Comparison of ENCODE assay signal across 22 cellular contexts in the genomic region with DNA sequence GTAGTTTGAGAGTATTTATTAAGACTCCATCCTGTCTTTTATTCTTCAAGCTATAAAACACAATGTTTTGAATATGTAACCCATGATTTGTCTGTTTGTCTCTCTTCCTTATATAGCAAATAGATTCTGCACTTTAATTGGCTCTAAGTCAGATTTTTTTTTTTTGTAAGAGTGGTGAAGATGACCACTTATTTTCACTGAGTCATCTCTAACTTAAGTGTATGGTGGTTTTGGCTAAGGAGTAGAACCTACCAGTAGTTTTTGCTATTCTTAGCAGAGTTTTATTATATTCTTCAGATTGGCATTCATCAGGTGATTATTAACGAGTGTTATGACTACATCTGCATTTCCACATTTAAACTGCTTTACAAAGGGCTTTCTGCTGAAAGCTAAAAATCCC.
DNase-seq lines count a peak whose midpoint lies in the region; ATAC-seq and TF ChIP-seq lines count a peak whose summit lies in the region.
"Had no signal": no experiment of that assay in that cellular context is flagged by ENCODE, and none has a peak within 500 bp of the region (broad histone marks: within the 10 kb centered on the region; RNA-seq: fewer than 3 reads in every experiment).

No MANE protein-coding gene starts in this region.

- peak overlapping the region; percentile 67 for H3K27ac Mint-ChIP-seq in HFFc6
- H3K27ac Mint-ChIP-seq in chondrocyte (ENCODE audit: unreplicated experiment), result peak overlapping the region; percentile 23
- no peak overlapping the region for H3K27ac Mint-ChIP-seq in nephron progenitor cell
- H3K27ac Mint-ChIP-seq: activated CD8-positive, alpha-beta memory T cell treated with anti-CD3 and anti-CD28 coated beads, Interleukin-2, amount 10 ng/mL, durations not matched to agents 7 days and 5 days; endodermal cell had no signal

- no peak for TF ChIP-seq CTCF in AG10803 (conservative IDR thresholded peaks at IDR 0.05; ENCODE audit: low read length)
- no peak for TF ChIP-seq CTCF in HFFc6 (IDR thresholded peaks at IDR 0.05)
- no peak for TF ChIP-seq CTCF in chondrocyte (IDR thresholded peaks at IDR 0.05)
- no peak for TF ChIP-seq CTCF in A673 (conservative IDR thresholded peaks at IDR 0.05; ENCODE audit: low read depth, low read length)
- TF ChIP-seq CTCF in nephron progenitor cell (IDR thresholded peaks at IDR 0.05), result no peak

- POLR2A ChIA-PET in A673 (lab: Charles Lee; ENCODE audit: low non-redundant PET), result no interaction called here

- H3K4me3 Mint-ChIP-seq in HFFc6 (peak overlapping the region; percentile 72), chondrocyte (ENCODE audit: unreplicated experiment) (no peak overlapping the region), nephron progenitor cell (no peak overlapping the region)
- H3K4me3 Mint-ChIP-seq: activated CD8-positive, alpha-beta memory T cell treated with anti-CD3 and anti-CD28 coated beads, Interleukin-2, amount 10 ng/mL, durations not matched to agents 7 days and 5 days; endodermal cell had no signal

- H3K4me1 ChIP-seq in A673 (ENCODE audit: insufficient read depth, low read length, poor library complexity, severe bottlenecking), result no peaks in the 10 kb centered on the region
- no peaks in the 10 kb centered on the region for H3K4me1 ChIP-seq in right cardiac atrium (ENCODE audit: control insufficient read depth, insufficient read depth, low read length)
- H3K4me1 ChIP-seq: foreskin keratinocyte, uterus had no signal

- H3K27ac ChIP-seq in A673 (ENCODE audit: low read depth, low read length, poor library complexity, severe bottlenecking), result no peak overlapping the region
- no peak overlapping the region for H3K27ac ChIP-seq in right cardiac atrium (ENCODE audit: low read length)
- H3K27ac ChIP-seq: foreskin keratinocyte, uterus had no signal

- H3K27me3 ChIP-seq in A673 (replicated peaks; ENCODE audit: insufficient read depth, low read depth, low read length, poor library complexity), result no peaks in the 10 kb centered on the region
- no peaks in the 10 kb centered on the region for H3K27me3 ChIP-seq in right cardiac atrium (ENCODE audit: control insufficient read depth, insufficient read depth)
- H3K27me3 ChIP-seq: foreskin keratinocyte, uterus had no signal

- no peaks in the 10 kb centered on the region for H3K9me3 ChIP-seq in A673 (ENCODE audit: low read depth, low read length, poor library complexity, severe bottlenecking)
- no peaks in the 10 kb centered on the region for H3K9me3 ChIP-seq in right cardiac atrium (ENCODE audit: control insufficient read depth, low read length)
- H3K9me3 ChIP-seq: uterus had no signal

- CTCF ChIA-PET in A673 (lab: Charles Lee), result no interaction called here

- H3K36me3 Mint-ChIP-seq in HFFc6 (ENCODE audit: low read depth), result peaks cover 78% of the 10 kb centered on the region
- peaks cover 9% of the 10 kb centered on the region for H3K36me3 Mint-ChIP-seq in chondrocyte (ENCODE audit: low read depth)
- H3K36me3 Mint-ChIP-seq in nephron progenitor cell (ENCODE audit: low read depth), result no peaks in the 10 kb centered on the region

- H3K27me3 Mint-ChIP-seq in HFFc6 (ENCODE audit: insufficient read depth) (peaks cover 66% of the 10 kb centered on the region), chondrocyte (ENCODE audit: low read depth) (no peaks in the 10 kb centered on the region), nephron progenitor cell (ENCODE audit: low read depth, poor library complexity) (peaks cover 3% of the 10 kb centered on the region)
- H3K27me3 Mint-ChIP-seq: activated CD8-positive, alpha-beta memory T cell treated with anti-CD3 and anti-CD28 coated beads, Interleukin-2, amount 10 ng/mL, durations not matched to agents 7 days and 5 days had no signal

- WGBS in right cardiac atrium, result 82% methylated on average over 1 of the region's 1 CpG

- H3K4me3 ChIP-seq in AG10803 (ENCODE audit: low read length) (no peak overlapping the region), A673 (ENCODE audit: low read depth, low read length, poor library complexity, severe bottlenecking) (no peak overlapping the region), right cardiac atrium (ENCODE audit: low read length) (no peak overlapping the region)
- H3K4me3 ChIP-seq: uterus had no signal

- H3K9me3 Mint-ChIP-seq in HFFc6 (peaks cover 44% of the 10 kb centered on the region), chondrocyte (ENCODE audit: low read depth) (no peaks in the 10 kb centered on the region), nephron progenitor cell (no peaks in the 10 kb centered on the region)
- H3K9me3 Mint-ChIP-seq: endodermal cell had no signal

- peaks cover 72% of the 10 kb centered on the region for H3K4me1 Mint-ChIP-seq in HFFc6 (ENCODE audit: low read depth)
- peaks cover 13% of the 10 kb centered on the region for H3K4me1 Mint-ChIP-seq in chondrocyte (ENCODE audit: low read depth)
- H3K4me1 Mint-ChIP-seq in nephron progenitor cell, result no peaks in the 10 kb centered on the region
- H3K4me1 Mint-ChIP-seq: activated CD8-positive, alpha-beta memory T cell treated with anti-CD3 and anti-CD28 coated beads, Interleukin-2, amount 10 ng/mL, durations not matched to agents 7 days and 5 days; endodermal cell had no signal

- no peaks in the 10 kb centered on the region for H3K36me3 ChIP-seq in A673 (ENCODE audit: insufficient read depth, low read length, poor library complexity, severe bottlenecking)
- H3K36me3 ChIP-seq: uterus had no signal

- intact Hi-C loops in A673 (cut with micrococcal nuclease; ENCODE audit: unreplicated experiment), result no loop called here
- intact Hi-C loops in right cardiac atrium (cut with DNase I), result no loop called here

- BruUV-seq in A673 (replicated peaks; lab: Mats Ljungman, UMichigan), result no TSS peak

- ATAC-seq in right cardiac atrium (no peak), HG02884 (IDR thresholded peaks at IDR 0.05; ENCODE audit: unreplicated experiment) (no peak)
- ATAC-seq: activated CD4-positive, CD25-positive, alpha-beta regulatory T cell treated with anti-CD3 and anti-CD28 coated beads, Interleukin-2, amount 50 U/mL, for 24 hours; activated CD8-positive, alpha-beta memory T cell treated with anti-CD3 and anti-CD28 coated beads, Interleukin-2, amount 10 ng/mL, durations not matched to agents 7 days and 5 days; foreskin keratinocyte had no signal

- peak; percentile 71 for DNase-seq in AG10803 (ENCODE audit: low read depth)
- peak; percentile 56 for DNase-seq in HFFc6
- no peak for DNase-seq in chondrocyte (ENCODE audit: low spot score)
- DNase-seq in myocyte (ENCODE audit: low read depth), result peak; percentile 61
- no peak for DNase-seq in A673 (ENCODE audit: low spot score)
- no peak for DNase-seq in right cardiac atrium
- DNase-seq in nephron progenitor cell, result no peak
- DNase-seq: activated CD8-positive, alpha-beta memory T cell treated with anti-CD3 and anti-CD28 coated beads, Interleukin-2, amount 10 ng/mL, durations not matched to agents 7 days and 5 days; AML-193; cerebellar nuclear complex; COR-L47; endodermal cell; foreskin keratinocyte; left cardiac atrium; NCI-H1048; NCI-H526; occipital lobe; SIG-M5; stimulated activated CD4-positive, alpha-beta T cell treated with anti-CD3 and anti-CD28 coated beads, Interleukin-2, amount 100 ng/mL, for 48 hours; uterus had no signal

Comparison
In these comparisons a context has a peak if more than half of its experiments do, and no peak if none do; other contexts are left out.
1. DNase-seq: peak in AG10803 (single experiment), HFFc6 (single experiment) and myocyte (single experiment); none in chondrocyte (single experiment), A673 (single experiment), right cardiac atrium (0 of 3) and nephron progenitor cell (single experiment).